ENCODE assay signal across 10 cellular contexts in the genomic region with DNA sequence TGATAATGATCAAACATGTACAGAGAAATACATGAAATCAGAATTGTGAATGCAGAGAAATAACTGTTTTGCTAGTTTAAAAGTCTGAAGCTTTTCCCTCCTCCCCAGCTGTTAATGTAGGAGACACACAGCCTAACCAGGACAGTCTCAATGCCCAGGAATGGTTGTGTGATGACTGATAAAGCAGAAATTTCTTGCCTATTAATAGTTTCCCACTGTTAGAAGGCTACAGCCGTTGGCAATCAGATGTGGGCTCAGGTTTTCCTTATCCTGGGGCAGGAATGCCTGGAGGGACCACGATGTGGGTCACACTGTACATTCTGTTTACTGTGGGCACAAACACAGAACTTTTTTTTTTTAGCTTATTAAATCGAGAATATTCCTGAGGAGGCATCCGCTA. TPM values are rescaled to one million over a fixed set of nuclear protein-coding genes. Genes with fewer than 3 reads are reported as not detected.
DNase-seq lines count a peak whose midpoint lies in the region; ATAC-seq and TF ChIP-seq lines count a peak whose summit lies in the region.
"Had no signal": no experiment of that assay in that cellular context is flagged by ENCODE, and none has a peak within 500 bp of the region (broad histone marks: within the 10 kb centered on the region; RNA-seq: fewer than 3 reads in every experiment).

No MANE protein-coding gene starts in this region.

- H3K9me3 ChIP-seq in thoracic aorta, result no peaks in the 10 kb centered on the region
- no peaks in the 10 kb centered on the region for H3K9me3 ChIP-seq in left lung
- H3K9me3 ChIP-seq in MG63, result 0 out of 2 replicates have a peak, but pooled peaks cover 2% of the 10 kb centered on the region

- CTCF ChIA-PET in activated naive CD4-positive, alpha-beta T cell treated with anti-CD3 and anti-CD28 coated beads, Interleukin-2, amount 10 ng/mL, durations not matched to agents 7 days and 5 days (lab: Charles Lee), result no interaction called here

- peaks cover 16% of the 10 kb centered on the region for H3K36me3 Mint-ChIP-seq in activated naive CD4-positive, alpha-beta T cell treated with anti-CD3 and anti-CD28 coated beads, Interleukin-2, amount 10 ng/mL, durations not matched to agents 7 days and 5 days

- peaks cover 45% of the 10 kb centered on the region for H3K4me1 Mint-ChIP-seq in activated naive CD4-positive, alpha-beta T cell treated with anti-CD3 and anti-CD28 coated beads, Interleukin-2, amount 10 ng/mL, durations not matched to agents 7 days and 5 days

- intact Hi-C loops in left lung (cut with DNase I), result no loop called here

- H3K36me3 ChIP-seq in thoracic aorta, result peaks cover 2% of the 10 kb centered on the region
- H3K36me3 ChIP-seq in left lung, result peaks cover 0 to 10% of the 10 kb centered on the region in 2 donors
- H3K36me3 ChIP-seq in MG63, result peaks cover 18% of the 10 kb centered on the region

- TF ChIP-seq CTCF in thoracic aorta (IDR thresholded peaks at IDR 0.05) (no peak), left lung (IDR thresholded peaks at IDR 0.05) (no peak)

- no peaks in the 10 kb centered on the region for H3K27me3 ChIP-seq in thoracic aorta (replicated peaks; ENCODE audit: insufficient read depth)
- no peaks in the 10 kb centered on the region for H3K27me3 ChIP-seq in left lung
- no peaks in the 10 kb centered on the region for H3K27me3 ChIP-seq in MG63

- DNase-seq in activated naive CD4-positive, alpha-beta T cell treated with anti-CD3 and anti-CD28 coated beads, Interleukin-2, amount 10 ng/mL, durations not matched to agents 7 days and 5 days, result no peak
- no peak for DNase-seq in activated naive CD4-positive, alpha-beta T cell treated with Interleukin-2 at 50 U/mL for 16 hours
- DNase-seq in amniotic stem cell (lab: John Stamatoyannopoulos, UW) (peak; percentile 26), hepatic stellate cell (ENCODE audit: low spot score) (peak; percentile 80), thoracic aorta (ENCODE audit: low spot score) (no peak), left lung (no peak), amygdala (lab: John Stamatoyannopoulos, UW) (no peak), MG63 (no peak)
- DNase-seq: GOT3, NCI-H2107 had no signal

- no peak overlapping the region for H3K27ac ChIP-seq in thoracic aorta
- peak overlapping the region in 1 of 2 donors; percentile 100 for H3K27ac ChIP-seq in left lung

- no peak for ATAC-seq in thoracic aorta (ENCODE audit: insufficient number of reproducible peaks, low FRiP score, low read depth)
- no peak for ATAC-seq in left lung

- H3K27me3 Mint-ChIP-seq in activated naive CD4-positive, alpha-beta T cell treated with anti-CD3 and anti-CD28 coated beads, Interleukin-2, amount 10 ng/mL, durations not matched to agents 7 days and 5 days, result no peaks in the 10 kb centered on the region

- H3K4me3 Mint-ChIP-seq in activated naive CD4-positive, alpha-beta T cell treated with anti-CD3 and anti-CD28 coated beads, Interleukin-2, amount 10 ng/mL, durations not matched to agents 7 days and 5 days, result peak overlapping the region; percentile 82

- peaks cover 27 to 42% of the 10 kb centered on the region in 2 donors for H3K4me1 ChIP-seq in thoracic aorta (ENCODE audit: control insufficient read depth in 1 of 2, low read depth in 2 of 2)
- peaks cover 28 to 79% of the 10 kb centered on the region in 2 donors for H3K4me1 ChIP-seq in left lung

- peak overlapping the region; percentile 85 for H3K27ac Mint-ChIP-seq in activated naive CD4-positive, alpha-beta T cell treated with anti-CD3 and anti-CD28 coated beads, Interleukin-2, amount 10 ng/mL, durations not matched to agents 7 days and 5 days

- no peaks in the 10 kb centered on the region for H3K9me3 Mint-ChIP-seq in activated naive CD4-positive, alpha-beta T cell treated with anti-CD3 and anti-CD28 coated beads, Interleukin-2, amount 10 ng/mL, durations not matched to agents 7 days and 5 days

- H3K4me3 ChIP-seq in thoracic aorta (peak overlapping the region; percentile 85), left lung (peak overlapping the region in 1 of 2 donors; percentile 88), MG63 (no peak overlapping the region)

RNA-seq across cellular contexts. Expression of a gene that starts 1.9 kb away (rescaled TPM):
- total RNA-seq in thoracic aorta, result 10 to 100 TPM; 10.5 to 13.0 TPM
- 10 to 100 TPM in 1 of 2 donors, 1 to 10 TPM in 1; 7.3 to 13.4 TPM for total RNA-seq in left lung
- total RNA-seq in MG63 (2014; rRNA removed; shearing (Covaris generic); ENCODE audit: low replicate concordance), result 8.8 and 11.4 TPM in 2 replicates

RNA-seq across cellular contexts. Expression of a gene that starts 2.0 kb away (rescaled TPM):
- total RNA-seq in thoracic aorta (10 to 100 TPM; 11.9 to 15.4 TPM), left lung (10 to 100 TPM; 15.6 to 20.1 TPM)
- 2.5 and 4.1 TPM in 2 replicates for total RNA-seq in MG63 (2014; rRNA removed; shearing (Covaris generic); ENCODE audit: low replicate concordance)

RNA-seq across cellular contexts. Expression of a gene that starts 4.8 kb away (rescaled TPM):
- total RNA-seq in thoracic aorta, result under 1 TPM; 0.71 to 0.95 TPM
- total RNA-seq in left lung, result 1 to 10 TPM; 1.8 to 7.0 TPM
- 0.16 and 1.2 TPM in 2 replicates for total RNA-seq in MG63 (2014; rRNA removed; shearing (Covaris generic); ENCODE audit: low replicate concordance)

RNA-seq across cellular contexts. Expression of a gene that starts 20.0 kb away (rescaled TPM):
- total RNA-seq in thoracic aorta, result 1 to 10 TPM; 2.3 to 2.5 TPM
- total RNA-seq in left lung, result 1 to 10 TPM; 6.0 to 7.3 TPM
- not detected in 2 replicates for total RNA-seq in MG63 (2014; rRNA removed; shearing (Covaris generic); ENCODE audit: low replicate concordance)

Comparison
In these comparisons a context has a peak if more than half of its experiments do, and no peak if none do; other contexts are left out.
1. DNase-seq: peak in amniotic stem cell (single experiment) and hepatic stellate cell (single experiment); none in activated naive CD4-positive, alpha-beta T cell treated with anti-CD3 and anti-CD28 coated beads, Interleukin-2, amount 10 ng/mL, durations not matched to agents 7 days and 5 days (single experiment), activated naive CD4-positive, alpha-beta T cell treated with Interleukin-2 at 50 U/mL for 16 hours (single experiment), thoracic aorta (single experiment), left lung (0 of 2), amygdala (0 of 56) and MG63 (single experiment).